15 cellular contexts compared by ENCODE assay signal in the genomic region with DNA sequence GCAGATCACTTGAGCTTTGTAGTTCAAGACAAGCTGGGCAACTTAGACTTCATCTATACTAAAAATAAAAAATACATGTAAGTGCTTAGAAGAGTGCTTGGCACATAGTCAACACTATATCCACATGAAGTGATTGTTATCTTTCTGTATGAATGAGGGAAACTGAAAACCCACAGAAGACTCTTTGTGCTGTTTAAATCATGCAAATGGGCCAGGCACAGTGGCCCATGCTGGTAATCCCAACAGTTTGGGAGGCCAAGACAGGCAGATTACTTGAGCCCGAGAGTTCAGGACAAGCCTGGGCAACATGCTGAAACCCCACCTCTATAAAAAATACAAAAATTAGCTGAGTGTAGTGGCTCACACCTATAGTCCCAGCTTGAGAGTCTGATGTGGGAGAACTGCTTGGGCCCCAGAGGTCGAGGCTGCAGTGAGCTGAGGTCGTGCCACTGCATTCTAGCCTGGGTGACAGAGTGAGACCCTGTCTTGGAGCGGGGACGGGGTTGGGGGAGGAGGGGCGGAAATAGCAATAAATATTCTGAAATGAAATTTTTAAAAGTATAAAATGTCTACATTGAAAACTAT.
DNase-seq lines count a peak whose midpoint lies in the region; ATAC-seq and TF ChIP-seq lines count a peak whose summit lies in the region.
"Had no signal": no experiment of that assay in that cellular context is flagged by ENCODE, and none has a peak within 500 bp of the region (broad histone marks: within the 10 kb centered on the region; RNA-seq: fewer than 3 reads in every experiment).

No MANE protein-coding gene starts in this region.

- no peak overlapping the region for H3K27ac Mint-ChIP-seq in T-cell

- H3K4me3 ChIP-seq in cardiac muscle cell (no peak overlapping the region), left ventricle myocardium inferior (no peak overlapping the region), hepatocyte (no peak overlapping the region)
- H3K4me3 ChIP-seq: BLaER1 treated with 17β-estradiol and CSF1 and Interleukin-3, amounts not matched to agents 10 nM and 100 nM; SJSA1 had no signal

- H3K4me2 ChIP-seq in hepatocyte: no peak overlapping the region
- H3K4me2 ChIP-seq: BLaER1 treated with 17β-estradiol and CSF1 and Interleukin-3, amounts not matched to agents 10 nM and 100 nM; KMS-11 had no signal

- H3K27ac ChIP-seq in cardiac muscle cell (peak overlapping the region; percentile 32), left ventricle myocardium inferior (replicated peaks) (no peak overlapping the region), hepatocyte (no peak overlapping the region)
- H3K27ac ChIP-seq: BLaER1 treated with 17β-estradiol and CSF1 and Interleukin-3, amounts not matched to agents 10 nM and 100 nM; KMS-11; SJSA1 had no signal

- no peak for ATAC-seq in HG02610 (IDR thresholded peaks at IDR 0.05; ENCODE audit: unreplicated experiment)
- ATAC-seq in T-cell (replicated peaks in 1 of 4): no peak

- H3K4me1 ChIP-seq in cardiac muscle cell (ENCODE audit: low read depth) (peaks cover 10% of the 10 kb centered on the region), left ventricle myocardium inferior (no peaks in the 10 kb centered on the region), hepatocyte (ENCODE audit: insufficient read depth) (no peaks in the 10 kb centered on the region)
- H3K4me1 ChIP-seq: BLaER1 treated with 17β-estradiol and CSF1 and Interleukin-3, amounts not matched to agents 10 nM and 100 nM; SJSA1 had no signal

- POLR2A ChIA-PET in T-cell (lab: Charles Lee): no interaction called here

- H3K9me3 Mint-ChIP-seq in T-cell: no peaks in the 10 kb centered on the region

- DNase-seq in cardiac muscle cell (ENCODE audit: low read depth in 1 of 2, low spot score in 1 of 2): no peak
- DNase-seq in left ventricle myocardium inferior: no peak
- peak; percentile 82 to 86 for DNase-seq in NCI-H526 (lab: John Stamatoyannopoulos, UW)
- DNase-seq in foreskin melanocyte: peak; percentile 24
- no peak for DNase-seq in T-cell
- DNase-seq in kidney tubule cell (ENCODE audit: low spot score): no peak
- no peak for DNase-seq in hepatocyte (ENCODE audit: low spot score)
- DNase-seq: DMS 273 treated with DMSO at 0.1 percent for 48 hours, NCI-H1092 treated with DMSO at 0.1 percent for 48 hours, NCI-H1694, RPMI8226 had no signal

- no peaks in the 10 kb centered on the region for H3K27me3 Mint-ChIP-seq in T-cell

- H2AFZ ChIP-seq in hepatocyte: no peak overlapping the region

- no peaks in the 10 kb centered on the region for H3K27me3 ChIP-seq in cardiac muscle cell
- H3K27me3 ChIP-seq in left ventricle myocardium inferior (ENCODE audit: low read depth): no peaks in the 10 kb centered on the region
- H3K27me3 ChIP-seq in hepatocyte: no peaks in the 10 kb centered on the region
- H3K27me3 ChIP-seq: BLaER1 treated with 17β-estradiol and CSF1 and Interleukin-3, amounts not matched to agents 10 nM and 100 nM; SJSA1 had no signal

- TF ChIP-seq CTCF in cardiac muscle cell (IDR thresholded peaks at IDR 0.05; ENCODE audit: low read depth, low read length) (no peak), left ventricle myocardium inferior (IDR thresholded peaks at IDR 0.05; ENCODE audit: borderline replicate concordance) (no peak), hepatocyte (IDR thresholded peaks at IDR 0.05; ENCODE audit: poor library complexity) (no peak)

- no peaks in the 10 kb centered on the region for H4K20me1 ChIP-seq in hepatocyte (ENCODE audit: insufficient read depth, poor library complexity, severe bottlenecking)
- H4K20me1 ChIP-seq: BLaER1 treated with 17β-estradiol and CSF1 and Interleukin-3, amounts not matched to agents 10 nM and 100 nM had no signal

- no peaks in the 10 kb centered on the region for H3K79me2 ChIP-seq in hepatocyte

- H3K36me3 Mint-ChIP-seq in T-cell: peaks cover 33% of the 10 kb centered on the region

- no peaks in the 10 kb centered on the region for H3K9me3 ChIP-seq in cardiac muscle cell (ENCODE audit: low read depth)
- H3K9me3 ChIP-seq in left ventricle myocardium inferior (replicated peaks): no peaks in the 10 kb centered on the region
- no peaks in the 10 kb centered on the region for H3K9me3 ChIP-seq in hepatocyte (ENCODE audit: low read depth)
- H3K9me3 ChIP-seq: BLaER1 treated with 17β-estradiol and CSF1 and Interleukin-3, amounts not matched to agents 10 nM and 100 nM; SJSA1 had no signal

- CTCF ChIA-PET in T-cell (lab: Charles Lee): no interaction called here

- H3K36me3 ChIP-seq in cardiac muscle cell (peaks cover 2% of the 10 kb centered on the region), left ventricle myocardium inferior (peaks cover 20% of the 10 kb centered on the region), hepatocyte (replicated peaks; ENCODE audit: insufficient read depth, low read depth) (no peaks in the 10 kb centered on the region)
- H3K36me3 ChIP-seq: SJSA1 had no signal

- WGBS in hepatocyte (ENCODE audit: low lambda C conversion rate, missing lambda C conversion rate): 92% methylated on average over 6 of the region's 6 CpGs

- no peaks in the 10 kb centered on the region for H3K9me2 ChIP-seq in hepatocyte (replicated peaks; ENCODE audit: insufficient read depth)

- intact Hi-C loops in left ventricle myocardium inferior (cut with micrococcal nuclease): no loop called here

- no peak overlapping the region for H3K4me3 Mint-ChIP-seq in T-cell

- H3K4me1 Mint-ChIP-seq in T-cell: no peaks in the 10 kb centered on the region

Comparison
In these comparisons a context has a peak if more than half of its experiments do, and no peak if none do; other contexts are left out.
1. DNase-seq: peak in NCI-H526 (2 of 2) and foreskin melanocyte (single experiment); none in cardiac muscle cell (0 of 2), left ventricle myocardium inferior (single experiment), T-cell (0 of 34), kidney tubule cell (single experiment) and hepatocyte (single experiment).